In genomic region chr9:21542780-21543179, GRCh38 we compare ENCODE assay signal across 21 cellular contexts.
A peak's percentile ranks its signal among the peaks of the same experiment; 100 is the strongest.
DNase-seq lines count a peak whose midpoint lies in the region; ATAC-seq and TF ChIP-seq lines count a peak whose summit lies in the region.
"Had no signal": no experiment of that assay in that cellular context is flagged by ENCODE, and none has a peak within 500 bp of the region (broad histone marks: within the 10 kb centered on the region; RNA-seq: fewer than 3 reads in every experiment).

No MANE protein-coding gene starts in this region.

- H3K79me2 ChIP-seq in smooth muscle cell (ENCODE audit: low read depth): peaks cover 69% of the 10 kb centered on the region

- H3K4me3 Mint-ChIP-seq in activated naive CD4-positive, alpha-beta T cell treated with anti-CD3 and anti-CD28 coated beads, Interleukin-2, amount 50 U/mL, for 24 hours: no peak overlapping the region
- no peak overlapping the region for H3K4me3 Mint-ChIP-seq in activated naive CD4-positive, alpha-beta T cell treated with anti-CD3 and anti-CD28 coated beads, Interleukin-2, amount 10 ng/mL, durations not matched to agents 7 days and 5 days

- 30% methylated on average over 2 of the region's 2 CpGs for WGBS in smooth muscle cell (ENCODE audit: low lambda C conversion rate)

- peaks cover 33% of the 10 kb centered on the region for H4K20me1 ChIP-seq in smooth muscle cell (ENCODE audit: low read depth)

- peaks cover 7% of the 10 kb centered on the region for H3K4me1 ChIP-seq in adipocyte (ENCODE audit: control insufficient read depth, insufficient read depth, low read length)
- no peaks in the 10 kb centered on the region for H3K4me1 ChIP-seq in smooth muscle cell (ENCODE audit: low read depth)
- H3K4me1 ChIP-seq: BE2C, SJCRH30, uterus had no signal

- no peaks in the 10 kb centered on the region for H3K36me3 ChIP-seq in adipocyte (ENCODE audit: control insufficient read depth, insufficient read depth, low read length, severe bottlenecking)
- peaks cover 10% of the 10 kb centered on the region for H3K36me3 ChIP-seq in smooth muscle cell (ENCODE audit: low read depth)
- H3K36me3 ChIP-seq: BE2C, SJCRH30, uterus had no signal

- ATAC-seq in GM21528 (IDR thresholded peaks at IDR 0.05; ENCODE audit: low FRiP score, unreplicated experiment) (no peak), GM18861 (IDR thresholded peaks at IDR 0.05; ENCODE audit: unreplicated experiment) (no peak)

- H3K4me1 Mint-ChIP-seq in activated naive CD4-positive, alpha-beta T cell treated with anti-CD3 and anti-CD28 coated beads, Interleukin-2, amount 50 U/mL, for 24 hours: peaks cover 26% of the 10 kb centered on the region
- peaks cover 8% of the 10 kb centered on the region for H3K4me1 Mint-ChIP-seq in activated naive CD4-positive, alpha-beta T cell treated with anti-CD3 and anti-CD28 coated beads, Interleukin-2, amount 10 ng/mL, durations not matched to agents 7 days and 5 days

- no peak for TF ChIP-seq CTCF in fibroblast of the aortic adventitia (IDR thresholded peaks at IDR 0.05; ENCODE audit: insufficient read depth, low read length)
- no peak for TF ChIP-seq CTCF in smooth muscle cell (IDR thresholded peaks at IDR 0.05; ENCODE audit: borderline replicate concordance, insufficient read depth, poor library complexity, severe bottlenecking)

- CTCF ChIA-PET in activated naive CD4-positive, alpha-beta T cell treated with anti-CD3 and anti-CD28 coated beads, Interleukin-2, amount 10 ng/mL, durations not matched to agents 7 days and 5 days (lab: Charles Lee): interaction anchor here (0.6 kb wide), 1 partner anchor 190 kb away, joined by 3 read pairs; no protein-coding TSS in a partner anchor

- peak overlapping the region; percentile 74 for H3K27ac ChIP-seq in smooth muscle cell (ENCODE audit: low read depth)
- H3K27ac ChIP-seq: 22Rv1, SJCRH30, uterus had no signal

- H2AFZ ChIP-seq in smooth muscle cell (ENCODE audit: low read depth): peak overlapping the region; percentile 25

- peak overlapping the region; percentile 79 for H3K4me2 ChIP-seq in smooth muscle cell

- no peaks in the 10 kb centered on the region for H3K27me3 Mint-ChIP-seq in activated naive CD4-positive, alpha-beta T cell treated with anti-CD3 and anti-CD28 coated beads, Interleukin-2, amount 50 U/mL, for 24 hours
- H3K27me3 Mint-ChIP-seq in activated naive CD4-positive, alpha-beta T cell treated with anti-CD3 and anti-CD28 coated beads, Interleukin-2, amount 10 ng/mL, durations not matched to agents 7 days and 5 days: no peaks in the 10 kb centered on the region

- H3K27ac Mint-ChIP-seq in activated naive CD4-positive, alpha-beta T cell treated with anti-CD3 and anti-CD28 coated beads, Interleukin-2, amount 50 U/mL, for 24 hours: peak overlapping the region; percentile 41
- no peak overlapping the region for H3K27ac Mint-ChIP-seq in activated naive CD4-positive, alpha-beta T cell treated with anti-CD3 and anti-CD28 coated beads, Interleukin-2, amount 10 ng/mL, durations not matched to agents 7 days and 5 days

- H3K36me3 Mint-ChIP-seq in activated naive CD4-positive, alpha-beta T cell treated with anti-CD3 and anti-CD28 coated beads, Interleukin-2, amount 50 U/mL, for 24 hours: peaks cover 19% of the 10 kb centered on the region
- peaks cover 2% of the 10 kb centered on the region for H3K36me3 Mint-ChIP-seq in activated naive CD4-positive, alpha-beta T cell treated with anti-CD3 and anti-CD28 coated beads, Interleukin-2, amount 10 ng/mL, durations not matched to agents 7 days and 5 days

- no peak for DNase-seq in activated naive CD4-positive, alpha-beta T cell treated with anti-CD3 and anti-CD28 coated beads, Interleukin-2, amount 10 ng/mL, durations not matched to agents 7 days and 5 days
- DNase-seq in adipocyte (ENCODE audit: low read depth): peak; percentile 29
- DNase-seq in fibroblast of the aortic adventitia (ENCODE audit: low read depth): peak; percentile 55
- no peak for DNase-seq in smooth muscle cell (lab: John Stamatoyannopoulos, UW; ENCODE audit: unreplicated experiment)
- no peak for DNase-seq in AML-193 (lab: John Stamatoyannopoulos, UW)
- DNase-seq: activated CD8-positive, alpha-beta memory T cell treated with anti-CD3 and anti-CD28 coated beads, Interleukin-2, amount 50 U/mL, for 48 hours; BE2C; Caco-2; dorsolateral prefrontal cortex; EL; left colon; midbrain; NCI-H2171; NCI-H69; SJCRH30; T-helper 1 cell; uterus had no signal

- no peaks in the 10 kb centered on the region for H3K27me3 ChIP-seq in adipocyte (replicated peaks; ENCODE audit: control insufficient read depth, insufficient read depth, low read length)
- no peaks in the 10 kb centered on the region for H3K27me3 ChIP-seq in smooth muscle cell (ENCODE audit: low read depth)
- H3K27me3 ChIP-seq: BE2C, SJCRH30, uterus had no signal

- H3F3A ChIP-seq in smooth muscle cell (ENCODE audit: low read depth): peaks cover 17% of the 10 kb centered on the region

- no peaks in the 10 kb centered on the region for H3K9me3 ChIP-seq in adipocyte (ENCODE audit: control insufficient read depth, low read length)
- no peaks in the 10 kb centered on the region for H3K9me3 ChIP-seq in smooth muscle cell (replicated peaks; ENCODE audit: low read depth)
- H3K9me3 ChIP-seq: BE2C, Caco-2, SJCRH30, uterus had no signal

- peaks cover 6% of the 10 kb centered on the region for H3K9me3 Mint-ChIP-seq in activated naive CD4-positive, alpha-beta T cell treated with anti-CD3 and anti-CD28 coated beads, Interleukin-2, amount 50 U/mL, for 24 hours
- no peaks in the 10 kb centered on the region for H3K9me3 Mint-ChIP-seq in activated naive CD4-positive, alpha-beta T cell treated with anti-CD3 and anti-CD28 coated beads, Interleukin-2, amount 10 ng/mL, durations not matched to agents 7 days and 5 days

- H3K9ac ChIP-seq in adipocyte (ENCODE audit: low read length) (peak overlapping the region; percentile 54), smooth muscle cell (ENCODE audit: low read depth) (no peak overlapping the region)

- H3K4me3 ChIP-seq in adipocyte (ENCODE audit: low read length) (peak overlapping the region; percentile 19), fibroblast of the aortic adventitia (ENCODE audit: low read depth, low read length) (no peak overlapping the region), smooth muscle cell (peak overlapping the region; percentile 7)
- H3K4me3 ChIP-seq: SJCRH30, uterus had no signal

Comparison
In these comparisons a context has a peak if more than half of its experiments do, and no peak if none do; other contexts are left out.
1. DNase-seq: peak in adipocyte (single experiment) and fibroblast of the aortic adventitia (single experiment); none in activated naive CD4-positive, alpha-beta T cell treated with anti-CD3 and anti-CD28 coated beads, Interleukin-2, amount 10 ng/mL, durations not matched to agents 7 days and 5 days (single experiment), smooth muscle cell (single experiment) and AML-193 (0 of 2).